Comparison of ENCODE assay signal across 28 cellular contexts in the genomic region with DNA sequence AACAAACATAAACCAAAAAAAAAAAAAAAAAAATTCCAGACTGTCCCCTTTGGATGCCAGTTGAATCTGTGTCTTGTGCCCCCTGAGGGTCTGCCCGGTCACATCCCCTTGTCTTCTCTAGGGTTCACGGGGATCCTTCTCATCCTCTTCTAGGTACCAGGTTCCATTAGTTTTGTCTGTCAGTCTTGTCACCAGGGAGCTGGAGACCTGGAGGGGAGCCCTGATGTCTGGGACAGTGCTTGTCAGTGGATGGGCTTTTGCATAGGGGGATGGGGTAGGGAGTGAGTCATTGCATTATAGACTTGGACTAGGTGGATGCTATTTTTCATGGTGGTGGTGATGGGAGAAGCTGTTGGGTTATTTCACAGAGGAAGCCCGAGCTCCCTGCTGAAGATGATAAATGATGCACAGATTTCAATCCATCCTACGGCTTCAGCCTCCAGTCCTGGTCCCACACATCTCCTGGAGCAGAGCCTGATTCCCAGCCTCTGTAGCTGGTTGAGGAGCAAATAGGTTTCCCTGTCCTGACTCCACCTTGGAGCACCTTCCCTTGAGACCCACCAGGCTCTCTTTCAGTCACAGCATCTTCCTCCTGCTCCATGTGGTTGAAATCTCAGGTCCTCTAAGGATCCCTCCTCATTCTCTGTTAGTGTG.
"Had no signal": no experiment of that assay in that cellular context is flagged by ENCODE, and none has a peak within 500 bp of the region (broad histone marks: within the 10 kb centered on the region; RNA-seq: fewer than 3 reads in every experiment).

No MANE protein-coding gene starts in this region.

- DNase-seq: activated B cell treated with CpG ODN at 0.5 μM for 24 hours; activated CD4-positive, alpha-beta T cell treated with anti-CD3 and anti-CD28 coated beads for 1 hour; activated CD4-positive, alpha-beta T cell treated with anti-CD3 and anti-CD28 coated beads, Interleukin-2, amount 10 ng/mL, durations not matched to agents 24 days and 14 days; activated CD4-positive, alpha-beta T cell treated with anti-CD3 and anti-CD28 coated beads, Interleukin-2, amount 50 U/mL, for 48 hours; activated CD8-positive, alpha-beta memory T cell treated with anti-CD3 and anti-CD28 coated beads, Interleukin-2, amount 10 ng/mL, durations not matched to agents 7 days and 5 days; activated effector memory CD4-positive, alpha-beta T cell treated with Interleukin-2 at 50 U/mL for 16 hours; activated naive CD4-positive, alpha-beta T cell; activated T-cell treated with anti-CD3 and anti-CD28 coated beads, Interleukin-2, amount 50 U/mL, for 24 hours; amniotic stem cell; body of pancreas; Karpas-422; MM.1S; NCI-H1105; NCI-H1436; NCI-H1694 treated with DMSO at 0.1 percent for 48 hours; NCI-H2029 treated with DMSO at 0.1 percent for 48 hours; NCI-H345; NCI-H510A; NCI-H526 treated with DMSO at 0.1 percent for 48 hours; PC-3; SHP77; T-cell; T-helper 2 cell; T1000 had no signal

- H3K36me3 Mint-ChIP-seq: activated CD8-positive, alpha-beta memory T cell treated with anti-CD3 and anti-CD28 coated beads, Interleukin-2, amount 10 ng/mL, durations not matched to agents 7 days and 5 days; T-cell had no signal

- H3K27me3 ChIP-seq: ascending aorta, body of pancreas, SJSA1 had no signal

- H3K4me3 ChIP-seq: ascending aorta, body of pancreas, SJSA1 had no signal

- ATAC-seq: activated CD8-positive, alpha-beta memory T cell treated with anti-CD3 and anti-CD28 coated beads, Interleukin-2, amount 10 ng/mL, durations not matched to agents 7 days and 5 days; body of pancreas; PC-3; T-cell had no signal

- H3K4me3 Mint-ChIP-seq: activated B cell treated with CpG ODN at 0.5 μM for 24 hours; activated CD4-positive, alpha-beta T cell treated with anti-CD3 and anti-CD28 coated beads, Interleukin-2, amount 10 ng/mL, durations not matched to agents 24 days and 14 days; activated CD8-positive, alpha-beta memory T cell treated with anti-CD3 and anti-CD28 coated beads, Interleukin-2, amount 10 ng/mL, durations not matched to agents 7 days and 5 days; activated naive CD4-positive, alpha-beta T cell treated with anti-CD3 and anti-CD28 coated beads, Interleukin-2, amount 50 U/mL, for 24 hours; activated T-cell treated with anti-CD3 and anti-CD28 coated beads, Interleukin-2, amount 50 U/mL, for 24 hours; activated T-helper 1 cell treated with anti-CD3 and anti-CD28 coated beads, Interleukin-12 subunit alpha, Interleukin-12 subunit beta, Interleukin-2, Interleukin-4 antibody, amounts not matched to agents 30 ng/mL and 10 ng/mL and 1 ng/mL, durations not matched to agents 14 hours and 24 hours and 36 hours; T-cell had no signal

- H3K4me1 ChIP-seq: body of pancreas, SJSA1 had no signal

- H3K27me3 Mint-ChIP-seq: activated CD4-positive, alpha-beta T cell treated with anti-CD3 and anti-CD28 coated beads, Interleukin-2, amount 10 ng/mL, durations not matched to agents 24 days and 14 days; activated CD8-positive, alpha-beta memory T cell treated with anti-CD3 and anti-CD28 coated beads, Interleukin-2, amount 10 ng/mL, durations not matched to agents 7 days and 5 days had no signal

- H3K27ac Mint-ChIP-seq: activated B cell treated with CpG ODN at 0.5 μM for 24 hours; activated CD4-positive, alpha-beta T cell treated with anti-CD3 and anti-CD28 coated beads, Interleukin-2, amount 10 ng/mL, durations not matched to agents 24 days and 14 days; activated CD8-positive, alpha-beta memory T cell treated with anti-CD3 and anti-CD28 coated beads, Interleukin-2, amount 10 ng/mL, durations not matched to agents 7 days and 5 days; activated naive CD4-positive, alpha-beta T cell treated with anti-CD3 and anti-CD28 coated beads, Interleukin-2, amount 50 U/mL, for 24 hours; activated T-cell treated with anti-CD3 and anti-CD28 coated beads, Interleukin-2, amount 50 U/mL, for 24 hours; activated T-helper 1 cell treated with anti-CD3 and anti-CD28 coated beads, Interleukin-12 subunit alpha, Interleukin-12 subunit beta, Interleukin-2, Interleukin-4 antibody, amounts not matched to agents 30 ng/mL and 10 ng/mL and 1 ng/mL, durations not matched to agents 14 hours and 24 hours and 36 hours; T-cell had no signal

- H3K4me1 Mint-ChIP-seq: activated B cell treated with CpG ODN at 0.5 μM for 24 hours; activated CD4-positive, alpha-beta T cell treated with anti-CD3 and anti-CD28 coated beads, Interleukin-2, amount 10 ng/mL, durations not matched to agents 24 days and 14 days; activated CD8-positive, alpha-beta memory T cell treated with anti-CD3 and anti-CD28 coated beads, Interleukin-2, amount 10 ng/mL, durations not matched to agents 7 days and 5 days; activated naive CD4-positive, alpha-beta T cell treated with anti-CD3 and anti-CD28 coated beads, Interleukin-2, amount 50 U/mL, for 24 hours had no signal

- H3K9me3 Mint-ChIP-seq: activated CD4-positive, alpha-beta T cell treated with anti-CD3 and anti-CD28 coated beads, Interleukin-2, amount 10 ng/mL, durations not matched to agents 24 days and 14 days had no signal

- H3K27ac ChIP-seq: ascending aorta, body of pancreas, SJSA1 had no signal

- H3K9me3 ChIP-seq: ascending aorta had no signal
